ENCODE assay signal across 8 cellular contexts in genomic region chrX:65667157-65667502, GRCh38. TPM values are rescaled to one million over a fixed set of nuclear protein-coding genes. Genes with fewer than 3 reads are reported as not detected.
DNase-seq lines count a peak whose midpoint lies in the region; TF ChIP-seq lines count a peak whose summit lies in the region.

No MANE protein-coding gene starts in this region.

- no peaks in the 10 kb centered on the region for H3K36me3 ChIP-seq in SJCRH30
- H3K36me3 ChIP-seq in kidney epithelial cell (ENCODE audit: control insufficient read depth, insufficient read depth, low read length), result no peaks in the 10 kb centered on the region

- DNase-seq in activated naive CD4-positive, alpha-beta T cell treated with anti-CD3 and anti-CD28 coated beads, Interleukin-2, amount 10 ng/mL, durations not matched to agents 7 days and 5 days, result no peak
- DNase-seq in activated naive CD4-positive, alpha-beta T cell (lab: John Stamatoyannopoulos, UW), result no peak
- no peak for DNase-seq in SJCRH30
- no peak for DNase-seq in kidney epithelial cell (ENCODE audit: low read depth)
- DNase-seq in type B pancreatic cell (ENCODE audit: extremely low spot score, unreplicated experiment), result no peak
- no peak for DNase-seq in RPMI8226
- DNase-seq in NCI-H1694 treated with DMSO at 0.1 percent for 48 hours (lab: John Stamatoyannopoulos, UW), result no peak
- DNase-seq in NCI-H510A (lab: John Stamatoyannopoulos, UW), result no peak

- H3K4me1 ChIP-seq in SJCRH30, result no peaks in the 10 kb centered on the region

- H3K27ac ChIP-seq in SJCRH30, result peak overlapping the region; percentile 98; the same call in 1 of the 2 replicates

- no peaks in the 10 kb centered on the region for H3K9me3 ChIP-seq in SJCRH30 (replicated peaks)

- peak overlapping the region; percentile 73 for H3K4me3 ChIP-seq in SJCRH30
- H3K4me3 ChIP-seq in kidney epithelial cell (ENCODE audit: low read depth, low read length), result peak overlapping the region; percentile 59

- H3K27me3 ChIP-seq in SJCRH30, result no peaks in the 10 kb centered on the region
- H3K27me3 ChIP-seq in kidney epithelial cell (ENCODE audit: control insufficient read depth, insufficient read depth, low read length), result no peaks in the 10 kb centered on the region

- peak overlapping the region; percentile 88 for H3K27ac Mint-ChIP-seq in activated naive CD4-positive, alpha-beta T cell treated with anti-CD3 and anti-CD28 coated beads, Interleukin-2, amount 10 ng/mL, durations not matched to agents 7 days and 5 days
- peak overlapping the region; percentile 10 for H3K27ac Mint-ChIP-seq in type B pancreatic cell

- CTCF ChIA-PET in activated naive CD4-positive, alpha-beta T cell treated with anti-CD3 and anti-CD28 coated beads, Interleukin-2, amount 10 ng/mL, durations not matched to agents 7 days and 5 days (lab: Charles Lee), result interaction anchor here (1.1 to 1.6 kb wide), 3 partner anchors 11 to 71 kb away, joined by 3 read pairs; no protein-coding TSS in a partner anchor

- peak overlapping the region; percentile 78 for H3K4me3 Mint-ChIP-seq in activated naive CD4-positive, alpha-beta T cell treated with anti-CD3 and anti-CD28 coated beads, Interleukin-2, amount 10 ng/mL, durations not matched to agents 7 days and 5 days
- H3K4me3 Mint-ChIP-seq in type B pancreatic cell, result peak overlapping the region; percentile 84

- H3K36me3 Mint-ChIP-seq in activated naive CD4-positive, alpha-beta T cell treated with anti-CD3 and anti-CD28 coated beads, Interleukin-2, amount 10 ng/mL, durations not matched to agents 7 days and 5 days, result peaks cover 36% of the 10 kb centered on the region
- no peaks in the 10 kb centered on the region for H3K36me3 Mint-ChIP-seq in type B pancreatic cell

- TF ChIP-seq CTCF in kidney epithelial cell (IDR thresholded peaks at IDR 0.05; ENCODE audit: insufficient read depth, low read length, poor library complexity, severe bottlenecking) (no peak), type B pancreatic cell (conservative IDR thresholded peaks at IDR 0.05) (no peak)

- H3K27me3 Mint-ChIP-seq in activated naive CD4-positive, alpha-beta T cell treated with anti-CD3 and anti-CD28 coated beads, Interleukin-2, amount 10 ng/mL, durations not matched to agents 7 days and 5 days, result no peaks in the 10 kb centered on the region
- no peaks in the 10 kb centered on the region for H3K27me3 Mint-ChIP-seq in type B pancreatic cell

- H3K9me3 Mint-ChIP-seq in activated naive CD4-positive, alpha-beta T cell treated with anti-CD3 and anti-CD28 coated beads, Interleukin-2, amount 10 ng/mL, durations not matched to agents 7 days and 5 days, result no peaks in the 10 kb centered on the region
- H3K9me3 Mint-ChIP-seq in type B pancreatic cell, result peaks cover 7% of the 10 kb centered on the region

- peaks cover 30% of the 10 kb centered on the region for H3K4me1 Mint-ChIP-seq in activated naive CD4-positive, alpha-beta T cell treated with anti-CD3 and anti-CD28 coated beads, Interleukin-2, amount 10 ng/mL, durations not matched to agents 7 days and 5 days
- H3K4me1 Mint-ChIP-seq in type B pancreatic cell (ENCODE audit: unreplicated experiment), result no peaks in the 10 kb centered on the region

RNA-seq across cellular contexts. Expression of gene MSN, which starts 0.3 kb away (rescaled TPM):
- total RNA-seq in SJCRH30 (2014; rRNA removed; shearing (Covaris generic)), result 247 and 249 TPM in 2 replicates
- total RNA-seq in kidney epithelial cell (402 TPM in 2 replicates), type B pancreatic cell (ENCODE audit: low replicate concordance) (16.7 and 80.7 TPM in 2 replicates)
